Comparison of ENCODE assay signal across 1 cellular context in the genomic region with DNA sequence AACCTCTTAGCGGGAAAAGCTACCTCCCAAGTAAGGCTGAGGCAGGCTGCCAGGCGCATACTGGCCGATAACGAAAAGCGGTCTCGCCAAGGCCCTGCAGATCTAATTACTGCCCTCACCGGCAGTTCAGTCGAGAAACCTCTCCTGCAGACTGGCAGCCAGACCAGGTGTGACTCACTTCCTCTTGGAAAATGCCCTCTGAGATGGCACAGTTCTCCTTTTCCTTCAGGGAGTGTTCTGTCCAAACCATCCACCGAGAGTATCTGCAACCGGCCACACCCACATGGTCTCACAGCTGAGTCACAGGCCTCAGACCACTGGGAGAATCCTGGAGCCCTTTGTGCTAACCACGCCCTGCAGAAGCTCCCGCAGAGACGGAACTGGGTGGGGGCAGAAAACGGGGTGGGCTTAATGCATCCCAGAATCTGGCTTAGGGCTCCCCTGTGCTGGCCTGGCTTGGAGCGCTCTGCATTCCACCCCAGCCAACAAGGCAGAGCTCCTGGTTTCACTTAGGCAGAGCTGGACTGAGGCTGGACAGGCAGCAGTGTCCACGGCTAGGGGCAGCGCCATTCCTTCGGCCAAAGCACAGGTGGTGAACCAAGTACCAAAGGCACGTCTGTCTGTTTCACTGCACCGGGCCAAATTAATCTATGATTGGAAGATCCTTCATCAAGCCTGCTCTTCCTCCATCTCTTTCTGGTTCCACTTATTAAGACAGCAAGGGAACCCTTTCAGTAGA.
TF ChIP-seq lines count a peak whose summit lies in the region.

No MANE protein-coding gene starts in this region.

TF ChIP-seq in HepG2, 621 proteins besides CTCF, POLR2A, EP300 and RAD21 (continues in another document):
- TF ChIP-seq ZNF430 (CRISPR knock-in tag; IDR thresholded peaks at IDR 0.05), result no peak
- no peak for TF ChIP-seq TRIM24 (CRISPR knock-in tag; IDR thresholded peaks at IDR 0.05)
- peak; percentile 73; the same call in 1 of the 2 replicates for TF ChIP-seq ZNF230 (CRISPR knock-in tag; IDR thresholded peaks at IDR 0.05)
- TF ChIP-seq, protein P1, sequence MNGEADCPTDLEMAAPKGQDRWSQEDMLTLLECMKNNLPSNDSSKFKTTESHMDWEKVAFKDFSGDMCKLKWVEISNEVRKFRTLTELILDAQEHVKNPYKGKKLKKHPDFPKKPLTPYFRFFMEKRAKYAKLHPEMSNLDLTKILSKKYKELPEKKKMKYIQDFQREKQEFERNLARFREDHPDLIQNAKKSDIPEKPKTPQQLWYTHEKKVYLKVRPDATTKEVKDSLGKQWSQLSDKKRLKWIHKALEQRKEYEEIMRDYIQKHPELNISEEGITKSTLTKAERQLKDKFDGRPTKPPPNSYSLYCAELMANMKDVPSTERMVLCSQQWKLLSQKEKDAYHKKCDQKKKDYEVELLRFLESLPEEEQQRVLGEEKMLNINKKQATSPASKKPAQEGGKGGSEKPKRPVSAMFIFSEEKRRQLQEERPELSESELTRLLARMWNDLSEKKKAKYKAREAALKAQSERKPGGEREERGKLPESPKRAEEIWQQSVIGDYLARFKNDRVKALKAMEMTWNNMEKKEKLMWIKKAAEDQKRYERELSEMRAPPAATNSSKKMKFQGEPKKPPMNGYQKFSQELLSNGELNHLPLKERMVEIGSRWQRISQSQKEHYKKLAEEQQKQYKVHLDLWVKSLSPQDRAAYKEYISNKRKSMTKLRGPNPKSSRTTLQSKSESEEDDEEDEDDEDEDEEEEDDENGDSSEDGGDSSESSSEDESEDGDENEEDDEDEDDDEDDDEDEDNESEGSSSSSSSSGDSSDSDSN (CRISPR knock-in tag; IDR thresholded peaks at IDR 0.05), result 0 out of 2 replicates have a peak, but pooled peaks have one; percentile 21
- no peak for TF ChIP-seq ZBTB7A (CRISPR knock-in tag; IDR thresholded peaks at IDR 0.05)
- 0 out of 2 replicates have a peak, but pooled peaks have one; percentile 34 for TF ChIP-seq MTA1 (CRISPR knock-in tag; IDR thresholded peaks at IDR 0.05; ENCODE audit: borderline replicate concordance)
- TF ChIP-seq SIN3A (IDR thresholded peaks at IDR 0.05; ENCODE audit: borderline replicate concordance, low read depth, low read length), result peak; percentile 69; the same call in 1 of the 2 replicates
- TF ChIP-seq ZNF788 (CRISPR knock-in tag; IDR thresholded peaks at IDR 0.05; ENCODE audit: borderline replicate concordance), result 0 out of 2 replicates have a peak, but pooled peaks have one; percentile 67
- 0 out of 2 replicates have a peak, but pooled peaks have one; percentile 24 for TF ChIP-seq ZNF543 (CRISPR knock-in tag; IDR thresholded peaks at IDR 0.05)
- TF ChIP-seq, protein P2, sequence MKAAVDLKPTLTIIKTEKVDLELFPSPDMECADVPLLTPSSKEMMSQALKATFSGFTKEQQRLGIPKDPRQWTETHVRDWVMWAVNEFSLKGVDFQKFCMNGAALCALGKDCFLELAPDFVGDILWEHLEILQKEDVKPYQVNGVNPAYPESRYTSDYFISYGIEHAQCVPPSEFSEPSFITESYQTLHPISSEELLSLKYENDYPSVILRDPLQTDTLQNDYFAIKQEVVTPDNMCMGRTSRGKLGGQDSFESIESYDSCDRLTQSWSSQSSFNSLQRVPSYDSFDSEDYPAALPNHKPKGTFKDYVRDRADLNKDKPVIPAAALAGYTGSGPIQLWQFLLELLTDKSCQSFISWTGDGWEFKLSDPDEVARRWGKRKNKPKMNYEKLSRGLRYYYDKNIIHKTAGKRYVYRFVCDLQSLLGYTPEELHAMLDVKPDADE (CRISPR knock-in tag; IDR thresholded peaks at IDR 0.05), result no peak
- TF ChIP-seq GABPB1 (CRISPR knock-in tag; IDR thresholded peaks at IDR 0.05), result 0 out of 2 replicates have a peak, but pooled peaks have one; percentile 16
- TF ChIP-seq, protein P3, sequence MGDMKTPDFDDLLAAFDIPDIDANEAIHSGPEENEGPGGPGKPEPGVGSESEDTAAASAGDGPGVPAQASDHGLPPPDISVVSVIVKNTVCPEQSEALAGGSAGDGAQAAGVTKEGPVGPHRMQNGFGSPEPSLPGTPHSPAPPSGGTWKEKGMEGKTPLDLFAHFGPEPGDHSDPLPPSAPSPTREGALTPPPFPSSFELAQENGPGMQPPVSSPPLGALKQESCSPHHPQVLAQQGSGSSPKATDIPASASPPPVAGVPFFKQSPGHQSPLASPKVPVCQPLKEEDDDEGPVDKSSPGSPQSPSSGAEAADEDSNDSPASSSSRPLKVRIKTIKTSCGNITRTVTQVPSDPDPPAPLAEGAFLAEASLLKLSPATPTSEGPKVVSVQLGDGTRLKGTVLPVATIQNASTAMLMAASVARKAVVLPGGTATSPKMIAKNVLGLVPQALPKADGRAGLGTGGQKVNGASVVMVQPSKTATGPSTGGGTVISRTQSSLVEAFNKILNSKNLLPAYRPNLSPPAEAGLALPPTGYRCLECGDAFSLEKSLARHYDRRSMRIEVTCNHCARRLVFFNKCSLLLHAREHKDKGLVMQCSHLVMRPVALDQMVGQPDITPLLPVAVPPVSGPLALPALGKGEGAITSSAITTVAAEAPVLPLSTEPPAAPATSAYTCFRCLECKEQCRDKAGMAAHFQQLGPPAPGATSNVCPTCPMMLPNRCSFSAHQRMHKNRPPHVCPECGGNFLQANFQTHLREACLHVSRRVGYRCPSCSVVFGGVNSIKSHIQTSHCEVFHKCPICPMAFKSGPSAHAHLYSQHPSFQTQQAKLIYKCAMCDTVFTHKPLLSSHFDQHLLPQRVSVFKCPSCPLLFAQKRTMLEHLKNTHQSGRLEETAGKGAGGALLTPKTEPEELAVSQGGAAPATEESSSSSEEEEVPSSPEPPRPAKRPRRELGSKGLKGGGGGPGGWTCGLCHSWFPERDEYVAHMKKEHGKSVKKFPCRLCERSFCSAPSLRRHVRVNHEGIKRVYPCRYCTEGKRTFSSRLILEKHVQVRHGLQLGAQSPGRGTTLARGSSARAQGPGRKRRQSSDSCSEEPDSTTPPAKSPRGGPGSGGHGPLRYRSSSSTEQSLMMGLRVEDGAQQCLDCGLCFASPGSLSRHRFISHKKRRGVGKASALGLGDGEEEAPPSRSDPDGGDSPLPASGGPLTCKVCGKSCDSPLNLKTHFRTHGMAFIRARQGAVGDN (CRISPR knock-in tag; IDR thresholded peaks at IDR 0.05), result peak; percentile 70
- TF ChIP-seq ZNF891 (CRISPR knock-in tag; IDR thresholded peaks at IDR 0.05), result no peak
- 0 out of 3 replicates have a peak, but pooled peaks have one; percentile 15 for TF ChIP-seq MXI1 (IDR thresholded peaks at IDR 0.05; ENCODE audit: borderline replicate concordance, low read depth, low read length)
- TF ChIP-seq, protein P4, sequence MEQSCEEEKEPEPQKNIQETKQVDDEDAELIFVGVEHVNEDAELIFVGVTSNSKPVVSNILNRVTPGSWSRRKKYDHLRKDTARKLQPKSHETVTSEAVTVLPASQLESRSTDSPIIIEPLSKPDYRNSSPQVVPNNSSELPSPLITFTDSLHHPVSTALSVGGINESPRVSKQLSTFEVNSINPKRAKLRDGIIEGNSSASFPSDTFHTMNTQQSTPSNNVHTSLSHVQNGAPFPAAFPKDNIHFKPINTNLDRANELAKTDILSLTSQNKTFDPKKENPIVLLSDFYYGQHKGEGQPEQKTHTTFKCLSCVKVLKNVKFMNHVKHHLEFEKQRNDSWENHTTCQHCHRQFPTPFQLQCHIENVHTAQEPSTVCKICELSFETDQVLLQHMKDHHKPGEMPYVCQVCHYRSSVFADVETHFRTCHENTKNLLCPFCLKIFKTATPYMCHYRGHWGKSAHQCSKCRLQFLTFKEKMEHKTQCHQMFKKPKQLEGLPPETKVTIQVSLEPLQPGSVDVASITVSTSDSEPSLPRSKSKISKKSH (CRISPR knock-in tag; IDR thresholded peaks at IDR 0.05; ENCODE audit: borderline replicate concordance), result no peak
- TF ChIP-seq KLF16 (CRISPR knock-in tag; IDR thresholded peaks at IDR 0.05), result peak in 1 of 2 experiments; percentile 11; a peak in 1 of 4 replicates
- TF ChIP-seq, protein P5, sequence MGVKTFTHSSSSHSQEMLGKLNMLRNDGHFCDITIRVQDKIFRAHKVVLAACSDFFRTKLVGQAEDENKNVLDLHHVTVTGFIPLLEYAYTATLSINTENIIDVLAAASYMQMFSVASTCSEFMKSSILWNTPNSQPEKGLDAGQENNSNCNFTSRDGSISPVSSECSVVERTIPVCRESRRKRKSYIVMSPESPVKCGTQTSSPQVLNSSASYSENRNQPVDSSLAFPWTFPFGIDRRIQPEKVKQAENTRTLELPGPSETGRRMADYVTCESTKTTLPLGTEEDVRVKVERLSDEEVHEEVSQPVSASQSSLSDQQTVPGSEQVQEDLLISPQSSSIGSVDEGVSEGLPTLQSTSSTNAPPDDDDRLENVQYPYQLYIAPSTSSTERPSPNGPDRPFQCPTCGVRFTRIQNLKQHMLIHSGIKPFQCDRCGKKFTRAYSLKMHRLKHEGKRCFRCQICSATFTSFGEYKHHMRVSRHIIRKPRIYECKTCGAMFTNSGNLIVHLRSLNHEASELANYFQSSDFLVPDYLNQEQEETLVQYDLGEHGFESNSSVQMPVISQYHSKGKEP (CRISPR knock-in tag; IDR thresholded peaks at IDR 0.05), result no peak
- no peak for TF ChIP-seq ZNF530 (CRISPR knock-in tag; IDR thresholded peaks at IDR 0.05; ENCODE audit: low read depth)
- TF ChIP-seq ZFY (CRISPR knock-in tag; IDR thresholded peaks at IDR 0.05), result peak; percentile 18; the same call in 1 of the 2 replicates
- no peak for TF ChIP-seq ZNF816 (CRISPR knock-in tag; IDR thresholded peaks at IDR 0.05; ENCODE audit: borderline replicate concordance)
- TF ChIP-seq YEATS2 (CRISPR knock-in tag; IDR thresholded peaks at IDR 0.05; ENCODE audit: borderline replicate concordance), result 0 out of 2 replicates have a peak, but pooled peaks have one; percentile 19
- TF ChIP-seq MATR3 (CRISPR knock-in tag; IDR thresholded peaks at IDR 0.05), result no peak
- TF ChIP-seq PHF8 (CRISPR knock-in tag; IDR thresholded peaks at IDR 0.05), result peak; percentile 22; the same call in 1 of the 2 replicates
- TF ChIP-seq SMAD3 (CRISPR knock-in tag; IDR thresholded peaks at IDR 0.05), result no peak
- TF ChIP-seq, protein P6, sequence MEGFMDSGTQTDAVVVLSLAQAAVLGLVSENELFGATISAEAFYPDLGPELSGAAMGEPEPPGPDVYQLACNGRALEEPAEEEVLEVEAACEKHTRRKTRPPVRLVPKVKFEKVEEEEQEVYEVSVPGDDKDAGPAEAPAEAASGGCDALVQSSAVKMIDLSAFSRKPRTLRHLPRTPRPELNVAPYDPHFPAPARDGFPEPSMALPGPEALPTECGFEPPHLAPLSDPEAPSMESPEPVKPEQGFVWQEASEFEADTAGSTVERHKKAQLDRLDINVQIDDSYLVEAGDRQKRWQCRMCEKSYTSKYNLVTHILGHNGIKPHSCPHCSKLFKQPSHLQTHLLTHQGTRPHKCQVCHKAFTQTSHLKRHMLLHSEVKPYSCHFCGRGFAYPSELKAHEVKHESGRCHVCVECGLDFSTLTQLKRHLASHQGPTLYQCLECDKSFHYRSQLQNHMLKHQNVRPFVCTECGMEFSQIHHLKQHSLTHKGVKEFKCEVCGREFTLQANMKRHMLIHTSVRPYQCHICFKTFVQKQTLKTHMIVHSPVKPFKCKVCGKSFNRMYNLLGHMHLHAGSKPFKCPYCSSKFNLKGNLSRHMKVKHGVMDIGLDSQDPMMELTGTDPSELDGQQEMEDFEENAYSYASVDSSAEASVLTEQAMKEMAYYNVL (CRISPR knock-in tag; IDR thresholded peaks at IDR 0.05; ENCODE audit: borderline replicate concordance), result 0 out of 2 replicates have a peak, but pooled peaks have one; percentile 26
- TF ChIP-seq, protein P7, sequence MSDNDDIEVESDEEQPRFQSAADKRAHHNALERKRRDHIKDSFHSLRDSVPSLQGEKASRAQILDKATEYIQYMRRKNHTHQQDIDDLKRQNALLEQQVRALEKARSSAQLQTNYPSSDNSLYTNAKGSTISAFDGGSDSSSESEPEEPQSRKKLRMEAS (IDR thresholded peaks at IDR 0.05), result peak; percentile 40; the same call in 1 of the 2 replicates
- TF ChIP-seq KLF12 (CRISPR knock-in tag; IDR thresholded peaks at IDR 0.05; ENCODE audit: borderline replicate concordance), result 0 out of 2 replicates have a peak, but pooled peaks have one; percentile 69
- TF ChIP-seq HDAC1 (CRISPR knock-in tag; IDR thresholded peaks at IDR 0.05), result peak; percentile 27
- TF ChIP-seq TARDBP (CRISPR knock-in tag; IDR thresholded peaks at IDR 0.05), result 0 out of 2 replicates have a peak, but pooled peaks have one; percentile 17
- TF ChIP-seq U2AF1 (optimal IDR thresholded peaks at IDR 0.05; ENCODE audit: low read depth, low read length), result peak; percentile 55
- TF ChIP-seq HMG20B (CRISPR knock-in tag; conservative IDR thresholded peaks at IDR 0.05), result no peak
- no peak for TF ChIP-seq CC2D1A (CRISPR knock-in tag; IDR thresholded peaks at IDR 0.05)
- TF ChIP-seq REPIN1 (CRISPR knock-in tag; IDR thresholded peaks at IDR 0.05; ENCODE audit: borderline replicate concordance, low read depth), result no peak
- TF ChIP-seq ZFP82 (CRISPR knock-in tag; IDR thresholded peaks at IDR 0.05; ENCODE audit: borderline replicate concordance), result 0 out of 2 replicates have a peak, but pooled peaks have one; percentile 16
- TF ChIP-seq GATAD2A (CRISPR knock-in tag; IDR thresholded peaks at IDR 0.05), result peak; percentile 23
- peak; percentile 83 for TF ChIP-seq FOSL2 (CRISPR knock-in tag; IDR thresholded peaks at IDR 0.05)
- TF ChIP-seq ZBTB1 (CRISPR knock-in tag; IDR thresholded peaks at IDR 0.05; ENCODE audit: borderline replicate concordance), result no peak
- TF ChIP-seq, protein P8, sequence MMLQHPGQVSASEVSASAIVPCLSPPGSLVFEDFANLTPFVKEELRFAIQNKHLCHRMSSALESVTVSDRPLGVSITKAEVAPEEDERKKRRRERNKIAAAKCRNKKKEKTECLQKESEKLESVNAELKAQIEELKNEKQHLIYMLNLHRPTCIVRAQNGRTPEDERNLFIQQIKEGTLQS (CRISPR knock-in tag; IDR thresholded peaks at IDR 0.05), result 0 out of 2 replicates have a peak, but pooled peaks have one; percentile 9
- peak; percentile 82; the same call in 1 of the 2 replicates for TF ChIP-seq KLF9 (CRISPR knock-in tag; IDR thresholded peaks at IDR 0.05; ENCODE audit: low read depth)
- no peak for TF ChIP-seq ZNF33A (CRISPR knock-in tag; IDR thresholded peaks at IDR 0.05; ENCODE audit: borderline replicate concordance)
- TF ChIP-seq PHB2 (IDR thresholded peaks at IDR 0.05; ENCODE audit: partially characterized antibody), result no peak
- no peak for TF ChIP-seq ZNF451 (CRISPR knock-in tag; IDR thresholded peaks at IDR 0.05)
- TF ChIP-seq ZNF263 (CRISPR knock-in tag; IDR thresholded peaks at IDR 0.05), result no peak
